Comparison of ENCODE assay signal across 13 cellular contexts in genomic region chr1:156658945-156659574, GRCh38. TPM values are rescaled to one million over a fixed set of nuclear protein-coding genes. Genes with fewer than 3 reads are reported as not detected.
A peak's percentile ranks its signal among the peaks of the same experiment; 100 is the strongest.
DNase-seq lines count a peak whose midpoint lies in the region; ATAC-seq and TF ChIP-seq lines count a peak whose summit lies in the region.
"Had no signal": no experiment of that assay in that cellular context is flagged by ENCODE, and none has a peak within 500 bp of the region (broad histone marks: within the 10 kb centered on the region; RNA-seq: fewer than 3 reads in every experiment).

No MANE protein-coding gene starts in this region.

- peaks cover 36% of the 10 kb centered on the region for H3K27me3 Mint-ChIP-seq in activated CD4-positive, alpha-beta T cell treated with anti-CD3 and anti-CD28 coated beads for 36 hours
- H3K27me3 Mint-ChIP-seq in T-helper 17 cell: peaks cover 42% of the 10 kb centered on the region
- peaks cover 32% of the 10 kb centered on the region for H3K27me3 Mint-ChIP-seq in endothelial cell (ENCODE audit: unreplicated experiment)

- peaks cover 48% of the 10 kb centered on the region for H3K4me1 Mint-ChIP-seq in activated CD4-positive, alpha-beta T cell treated with anti-CD3 and anti-CD28 coated beads for 36 hours
- peaks cover 42% of the 10 kb centered on the region for H3K4me1 Mint-ChIP-seq in T-helper 17 cell
- H3K4me1 Mint-ChIP-seq in endothelial cell (ENCODE audit: unreplicated experiment): peaks cover 56% of the 10 kb centered on the region

- H3K27ac Mint-ChIP-seq in activated CD4-positive, alpha-beta T cell treated with anti-CD3 and anti-CD28 coated beads for 36 hours: no peak overlapping the region
- H3K27ac Mint-ChIP-seq in T-helper 17 cell (peak overlapping the region; percentile 57), endothelial cell (ENCODE audit: unreplicated experiment) (peak overlapping the region; percentile 68)

- no peak for TF ChIP-seq CTCF in endothelial cell (IDR thresholded peaks at IDR 0.05; ENCODE audit: unreplicated experiment)

- POLR2A ChIA-PET in activated CD4-positive, alpha-beta T cell treated with anti-CD3 and anti-CD28 coated beads for 36 hours (lab: Charles Lee): no interaction called here

- intact Hi-C loops in activated CD4-positive, alpha-beta T cell treated with anti-CD3 and anti-CD28 coated beads for 36 hours (cut with DNase I, micrococcal nuclease): no loop called here

- H3K36me3 Mint-ChIP-seq in activated CD4-positive, alpha-beta T cell treated with anti-CD3 and anti-CD28 coated beads for 36 hours (ENCODE audit: low read depth): no peaks in the 10 kb centered on the region
- H3K36me3 Mint-ChIP-seq in T-helper 17 cell (ENCODE audit: low read depth) (peaks cover 4% of the 10 kb centered on the region), endothelial cell (ENCODE audit: low read depth, unreplicated experiment) (peaks cover 12% of the 10 kb centered on the region)

- CTCF ChIA-PET in activated CD4-positive, alpha-beta T cell treated with anti-CD3 and anti-CD28 coated beads for 36 hours (lab: Charles Lee): interaction anchor here (0.5 to 7.7 kb wide), 21 partner anchors 8 to 232 kb away, joined by 3 to 117 read pairs (median 5); partner anchors contain the start of genes CRABP2, HAPLN2, ISG20L2 and METTL25B

- no peak for DNase-seq in activated CD4-positive, alpha-beta T cell treated with anti-CD3 and anti-CD28 coated beads for 36 hours
- DNase-seq in activated CD4-positive, alpha-beta T cell treated with anti-CD3 and anti-CD28 coated beads for 4 hours: no peak
- DNase-seq in T-helper 17 cell (no peak), endothelial cell (ENCODE audit: low spot score) (no peak), superior temporal gyrus (ENCODE audit: extremely low spot score) (peak; percentile 13), iPS-NIHi7 (ENCODE audit: extremely low spot score) (no peak), SIG-M5 (lab: John Stamatoyannopoulos, UW) (no peak)
- DNase-seq: activated effector memory CD4-positive, alpha-beta T cell treated with anti-CD3 and anti-CD28 coated beads, Interleukin-2, amount 50 U/mL, for 16 hours; T1000 had no signal

- H3K9me3 ChIP-seq in T-helper 17 cell (ENCODE audit: control insufficient read depth, low read length, poor library complexity, severe bottlenecking): no peaks in the 10 kb centered on the region
- H3K9me3 ChIP-seq: HAP-1 had no signal

- peak overlapping the region; percentile 80 for H3K4me3 Mint-ChIP-seq in activated CD4-positive, alpha-beta T cell treated with anti-CD3 and anti-CD28 coated beads for 36 hours
- H3K4me3 Mint-ChIP-seq in T-helper 17 cell (no peak overlapping the region), endothelial cell (ENCODE audit: unreplicated experiment) (peak overlapping the region; percentile 50)

- ATAC-seq in activated CD4-positive, alpha-beta T cell treated with anti-CD3 and anti-CD28 coated beads for 36 hours: no peak
- ATAC-seq in T-helper 17 cell (no peak), HG03139 (IDR thresholded peaks at IDR 0.05; ENCODE audit: unreplicated experiment) (no peak)

- no peaks in the 10 kb centered on the region for H3K9me3 Mint-ChIP-seq in activated CD4-positive, alpha-beta T cell treated with anti-CD3 and anti-CD28 coated beads for 36 hours (ENCODE audit: low read depth)
- H3K9me3 Mint-ChIP-seq in endothelial cell (ENCODE audit: unreplicated experiment): no peaks in the 10 kb centered on the region

RNA-seq across cellular contexts. Expression of gene BCAN, which starts 17.1 kb away (rescaled TPM):
- not detected for total RNA-seq in activated CD4-positive, alpha-beta T cell treated with anti-CD3 and anti-CD28 coated beads for 36 hours
- not detected for total RNA-seq in T-helper 17 cell
- 0.46 TPM for total RNA-seq in endothelial cell (ENCODE audit: unreplicated experiment)
- total RNA-seq: A673 had no signal

RNA-seq across cellular contexts. Expression of gene NES, which starts 18.1 kb away (rescaled TPM):
- under 1 TPM in 1 of 2 experiments, not detected in 1; 0.02 TPM for total RNA-seq in activated CD4-positive, alpha-beta T cell treated with anti-CD3 and anti-CD28 coated beads for 36 hours
- total RNA-seq in T-helper 17 cell: not detected
- 111 TPM for total RNA-seq in endothelial cell (ENCODE audit: unreplicated experiment)

RNA-seq across cellular contexts. Expression of gene HAPLN2, which starts 39.8 kb away (rescaled TPM):
- total RNA-seq in activated CD4-positive, alpha-beta T cell treated with anti-CD3 and anti-CD28 coated beads for 36 hours: under 1 TPM in 1 of 2 experiments, not detected in 1; 0.34 TPM
- total RNA-seq in T-helper 17 cell (under 1 TPM in 1 of 2 donors, not detected in 1; 0.35 TPM), endothelial cell (ENCODE audit: unreplicated experiment) (1.3 TPM)
- total RNA-seq: A673, occipital lobe had no signal

RNA-seq across cellular contexts. Expression of gene CRABP2, which starts 46.3 kb away (rescaled TPM):
- total RNA-seq in activated CD4-positive, alpha-beta T cell treated with anti-CD3 and anti-CD28 coated beads for 36 hours: under 1 TPM; 0.88 to 0.98 TPM
- total RNA-seq in T-helper 17 cell (1 to 10 TPM; 1.5 to 4.5 TPM), endothelial cell (ENCODE audit: unreplicated experiment) (9.5 TPM)

RNA-seq across cellular contexts. Expression of gene GPATCH4, which starts 57.8 kb away (rescaled TPM):
- total RNA-seq in activated CD4-positive, alpha-beta T cell treated with anti-CD3 and anti-CD28 coated beads for 36 hours: 10 to 100 TPM; 38.5 to 48.7 TPM
- total RNA-seq in T-helper 17 cell (10 to 100 TPM; 39.2 to 39.6 TPM), endothelial cell (ENCODE audit: unreplicated experiment) (18.6 TPM)

Comparison
In these comparisons a context has a peak if more than half of its experiments do, and no peak if none do; other contexts are left out.
1. RNA of gene NES, which starts 18.1 kb away (total RNA-seq): 111 TPM in endothelial cell (single experiment); 0.02 TPM in activated CD4-positive, alpha-beta T cell treated with anti-CD3 and anti-CD28 coated beads for 36 hours and not detected in T-helper 17 cell; every median in the first group is over 100 times any median in the second.